18 cellular contexts compared by ENCODE assay signal in genomic region chr10:50917486-50917885, GRCh38. TPM values are rescaled to one million over a fixed set of nuclear protein-coding genes. Genes with fewer than 3 reads are reported as not detected.
DNase-seq lines count a peak whose midpoint lies in the region; ATAC-seq, FAIRE-seq and TF ChIP-seq lines count a peak whose summit lies in the region.
"Had no signal": no experiment of that assay in that cellular context is flagged by ENCODE, and none has a peak within 500 bp of the region (broad histone marks: within the 10 kb centered on the region; RNA-seq: fewer than 3 reads in every experiment).

No MANE protein-coding gene starts in this region.

- H3K4me1 Mint-ChIP-seq in Caco-2 (ENCODE audit: low read depth, unreplicated experiment) = no peaks in the 10 kb centered on the region
- H3K4me1 Mint-ChIP-seq: activated CD4-positive, alpha-beta T cell treated with anti-CD3 and anti-CD28 coated beads, Interleukin-2, amount 10 ng/mL, durations not matched to agents 7 days and 5 days had no signal

- no peaks in the 10 kb centered on the region for H3K36me3 Mint-ChIP-seq in Caco-2 (ENCODE audit: insufficient read depth, unreplicated experiment)

- BruUV-seq in Caco-2 (replicated peaks; lab: Mats Ljungman, UMichigan) = no TSS peak

- peaks cover 10% of the 10 kb centered on the region for H3K27me3 Mint-ChIP-seq in Caco-2 (ENCODE audit: insufficient read depth, unreplicated experiment)

- H3K9me3 Mint-ChIP-seq in Caco-2 (ENCODE audit: unreplicated experiment) = peaks cover 15% of the 10 kb centered on the region

- no peak overlapping the region for H3K27ac ChIP-seq in right cardiac atrium (ENCODE audit: low read length)
- H3K27ac ChIP-seq: A549, right lobe of liver had no signal

- TF ChIP-seq CTCF in fibroblast of the aortic adventitia (IDR thresholded peaks at IDR 0.05; ENCODE audit: insufficient read depth, low read length) = no peak
- TF ChIP-seq CTCF in Caco-2 (IDR thresholded peaks at IDR 0.05; ENCODE audit: insufficient read depth in 1 of 2, low read depth in 1 of 2, low read length in 1 of 2, severe bottlenecking in 1 of 2, unreplicated experiment in 1 of 2) = no peak

- no peak overlapping the region for H3K27ac Mint-ChIP-seq in Caco-2 (ENCODE audit: unreplicated experiment)
- H3K27ac Mint-ChIP-seq: activated CD4-positive, alpha-beta T cell treated with anti-CD3 and anti-CD28 coated beads, Interleukin-2, amount 10 ng/mL, durations not matched to agents 7 days and 5 days had no signal

- POLR2A ChIA-PET in Caco-2 (lab: Charles Lee) = no interaction called here

- H3K4me3 Mint-ChIP-seq in Caco-2 (ENCODE audit: unreplicated experiment) = no peak overlapping the region
- H3K4me3 Mint-ChIP-seq: activated CD4-positive, alpha-beta T cell treated with anti-CD3 and anti-CD28 coated beads, Interleukin-2, amount 10 ng/mL, durations not matched to agents 7 days and 5 days had no signal

- DNase-seq in left ventricle myocardium superior (no peak), right cardiac atrium (no peak), amniotic stem cell (lab: John Stamatoyannopoulos, UW) (peak; percentile 31), fibroblast of the aortic adventitia (ENCODE audit: low read depth) (peak; percentile 80), urothelium cell line (ENCODE audit: low spot score) (peak; percentile 60), NCI-H2227 treated with DMSO at 0.1 percent for 48 hours (lab: John Stamatoyannopoulos, UW) (no peak), Caco-2 (no peak)
- DNase-seq: activated CD4-positive, alpha-beta T cell treated with anti-CD3 and anti-CD28 coated beads, Interleukin-2, amount 10 ng/mL, durations not matched to agents 7 days and 5 days; NCI-H1105 treated with DMSO at 0.1 percent for 48 hours; NK-92 treated with Interleukin-12 subunit alpha and Interleukin-12 subunit beta, amount 100 ng/mL, for 24 hours; right lobe of liver had no signal

- intact Hi-C loops in left ventricle myocardium superior (cut with micrococcal nuclease) = no loop called here
- intact Hi-C loops in right cardiac atrium (cut with DNase I) = no loop called here
- intact Hi-C loops in Caco-2 (cut with micrococcal nuclease; ENCODE audit: unreplicated experiment) = no loop called here

- CTCF ChIA-PET in Caco-2 (lab: Charles Lee) = no interaction called here

- H3K36me3 ChIP-seq in Caco-2 (ENCODE audit: control insufficient read depth, insufficient read depth, low read length) = no peaks in the 10 kb centered on the region
- H3K36me3 ChIP-seq: right lobe of liver had no signal

- no peaks in the 10 kb centered on the region for H3K4me1 ChIP-seq in right cardiac atrium (ENCODE audit: control insufficient read depth, insufficient read depth, low read length)
- no peaks in the 10 kb centered on the region for H3K4me1 ChIP-seq in Caco-2
- H3K4me1 ChIP-seq: A549, right lobe of liver had no signal

- H3K4me3 ChIP-seq in right cardiac atrium (ENCODE audit: low read length) (no peak overlapping the region), fibroblast of the aortic adventitia (ENCODE audit: low read depth, low read length) (no peak overlapping the region), Caco-2 (ENCODE audit: low read depth, low read length) (no peak overlapping the region)
- H3K4me3 ChIP-seq: A549, right lobe of liver had no signal

- H3K27me3 ChIP-seq in right cardiac atrium (ENCODE audit: control insufficient read depth, insufficient read depth) (no peaks in the 10 kb centered on the region), Caco-2 (replicated peaks; ENCODE audit: control insufficient read depth, insufficient read depth, low read length) (no peaks in the 10 kb centered on the region; the same call in 1 of the 2 replicates)
- H3K27me3 ChIP-seq: right lobe of liver had no signal

- FAIRE-seq in urothelium cell line (lab: Jason Lieb, UNC) = no peak
- FAIRE-seq: A549, D721Med, frontal cortex had no signal

- peak; percentile 71 for ATAC-seq in left ventricle myocardium superior
- no peak for ATAC-seq in right cardiac atrium
- no peak for ATAC-seq in HG02759 (IDR thresholded peaks at IDR 0.05; ENCODE audit: unreplicated experiment)
- ATAC-seq: A549 had no signal

- H3K9me3 ChIP-seq in right cardiac atrium (ENCODE audit: control insufficient read depth, low read length) = no peaks in the 10 kb centered on the region
- no peaks in the 10 kb centered on the region for H3K9me3 ChIP-seq in Caco-2
- H3K9me3 ChIP-seq: A549, right lobe of liver had no signal

RNA-seq across cellular contexts. Expression of gene A1CF, which starts 32.1 kb away (rescaled TPM):
- total RNA-seq in left ventricle myocardium superior (not detected), right cardiac atrium (under 1 TPM in 2 of 4 donors, not detected in 2; 0.06 to 0.18 TPM), fibroblast of the aortic adventitia (ENCODE audit: low replicate concordance) (not detected in 2 replicates), Caco-2 (2022) (29.9 and 36.0 TPM in 2 replicates)
- polyA plus RNA-seq in right cardiac atrium = not detected
- total RNA-seq: activated CD4-positive, alpha-beta T cell treated with anti-CD3 and anti-CD28 coated beads, Interleukin-2, amount 10 ng/mL, durations not matched to agents 7 days and 5 days; dermis microvascular lymphatic vessel endothelial cell; frontal cortex; lung microvascular endothelial cell had no signal
- polyA plus RNA-seq: neural cell had no signal

Comparison
In these comparisons a context has a peak if more than half of its experiments do, and no peak if none do; other contexts are left out.
1. DNase-seq: peak in amniotic stem cell (single experiment), fibroblast of the aortic adventitia (single experiment) and urothelium cell line (single experiment); none in left ventricle myocardium superior (single experiment), right cardiac atrium (0 of 3), NCI-H2227 treated with DMSO at 0.1 percent for 48 hours (single experiment) and Caco-2 (0 of 2).
2. RNA of gene A1CF, which starts 32.1 kb away (total RNA-seq): 29.9 to 36.0 TPM in Caco-2; 0.06 to 0.18 TPM in right cardiac atrium, not detected in left ventricle myocardium superior (single experiment) and not detected in fibroblast of the aortic adventitia; every median in the first group is over 10 times any median in the second.